23 cellular contexts compared by ENCODE assay signal in genomic region chr5:9483251-9483650, GRCh38.
DNase-seq lines count a peak whose midpoint lies in the region; ATAC-seq, FAIRE-seq and TF ChIP-seq lines count a peak whose summit lies in the region.
"Had no signal": no experiment of that assay in that cellular context is flagged by ENCODE, and none has a peak within 500 bp of the region (broad histone marks: within the 10 kb centered on the region; RNA-seq: fewer than 3 reads in every experiment).

No MANE protein-coding gene starts in this region.

- H4K5ac ChIP-seq in IMR-90 (ENCODE audit: low read depth, low read length) (peak overlapping the region; percentile 37; the same call in 1 of the 2 replicates), mesendoderm (ENCODE audit: low read length) (no peak overlapping the region)

- H3K27ac ChIP-seq in IMR-90 (ENCODE audit: insufficient read depth, low read length) (no peak overlapping the region), mesendoderm (ENCODE audit: low read depth, low read length) (no peak overlapping the region)
- H3K27ac ChIP-seq: right lobe of liver had no signal

- H2BK120ac ChIP-seq in IMR-90 (ENCODE audit: low read depth, low read length) = peak overlapping the region; percentile 95
- H2BK120ac ChIP-seq in mesendoderm (ENCODE audit: low read depth, low read length) = no peak overlapping the region

- H3K4me2 ChIP-seq in IMR-90 (ENCODE audit: low read depth, low read length) (peak overlapping the region; percentile 92; the same call in 1 of the 2 replicates), mesendoderm (ENCODE audit: low read length) (no peak overlapping the region)

- WGBS in IMR-90 (ENCODE audit: extremely low coverage in 2 of 2, insufficient read length in 1 of 2), 2 experiments = no CpG with 5 or more reads among the region's 3 CpGs
- 100% methylated on average over 1 of the region's 3 CpGs for WGBS in mesendoderm (ENCODE audit: extremely low coverage, insufficient coverage, low lambda C conversion rate)

- TF ChIP-seq CTCF in IMR-90 (conservative IDR thresholded peaks at IDR 0.05; ENCODE audit: low read depth, low read length) = no peak

- peak overlapping the region; percentile 89 to 96 for H4K8ac ChIP-seq in IMR-90 (ENCODE audit: low read depth in 2 of 2, low read length in 2 of 2)
- no peak overlapping the region for H4K8ac ChIP-seq in mesendoderm (ENCODE audit: low read depth, low read length)

- dilution Hi-C loops in IMR-90 (cut with HindIII; ENCODE audit: low sequenced_read_pairs, unreplicated experiment) = no loop called here

- no peaks in the 10 kb centered on the region for H3K27me3 ChIP-seq in IMR-90 (ENCODE audit: control insufficient read depth, insufficient read depth, low read length)
- H3K27me3 ChIP-seq in mesendoderm (ENCODE audit: insufficient read depth, low read length, poor library complexity) = no peaks in the 10 kb centered on the region
- H3K27me3 ChIP-seq: right lobe of liver, tibial nerve had no signal

- peak overlapping the region; percentile 88; the same call in 1 of the 2 replicates for H3K4ac ChIP-seq in IMR-90 (ENCODE audit: low read depth, low read length)
- H3K4ac ChIP-seq in mesendoderm (ENCODE audit: low read depth, low read length) = no peak overlapping the region

- H3K4me1 ChIP-seq in IMR-90 (ENCODE audit: control insufficient read depth, insufficient read depth, low read length) (peaks cover 12% of the 10 kb centered on the region), mesendoderm (ENCODE audit: control insufficient read depth, low read depth, low read length) (no peaks in the 10 kb centered on the region)
- H3K4me1 ChIP-seq: right lobe of liver, tibial nerve had no signal

- BruUV-seq in IMR-90 (replicated peaks; lab: Mats Ljungman, UMichigan) = no TSS peak

- DNase-seq in CD1c-positive myeloid dendritic cell (ENCODE audit: extremely low spot score) (peak; percentile 5), IMR-90 (peak; percentile 54), astrocyte of the hippocampus (ENCODE audit: low read depth, low spot score) (peak; percentile 22), mesendoderm (peak; percentile 70), AML-193 (lab: John Stamatoyannopoulos, UW) (no peak), GM12892 (ENCODE audit: insufficient read length) (no peak)
- no peak for DNase-seq in stimulated activated CD4-positive, alpha-beta T cell treated with anti-CD3 and anti-CD28 coated beads, Interleukin-1b, Interleukin-23, amount 100 ng/mL, for 48 hours
- DNase-seq: activated CD4-positive, alpha-beta T cell treated with anti-CD3 and anti-CD28 coated beads for 4 hours; activated gamma-delta T cell; anterior cingulate cortex; CD4-positive, alpha-beta memory T cell; DMS79 treated with DMSO at 0.1 percent for 48 hours; NCI-H1048; NCI-H69; nucleus accumbens; right lobe of liver; stimulated activated naive CD8-positive, alpha-beta T cell treated with anti-CD3 and anti-CD28 coated beads, Interleukin-15, Interleukin-2, amounts not matched to agents 100 U/mL and 50 U/mL, for 24 hours; T1000 had no signal

- peak overlapping the region; percentile 74 for H2BK5ac ChIP-seq in IMR-90 (ENCODE audit: low read depth, low read length, poor library complexity, severe bottlenecking)
- H2BK5ac ChIP-seq in mesendoderm (ENCODE audit: low read length) = no peak overlapping the region

- no peak for FAIRE-seq in GM12892 (lab: Jason Lieb, UNC)
- FAIRE-seq: colon, GM18507, H54 had no signal

- POLR2A ChIA-PET in IMR-90 (lab: Charles Lee; ENCODE audit: unreplicated experiment) = interaction anchor here (0.7 to 1.0 kb wide), 2 partner anchors 15 to 254 kb away, joined by 3 read pairs; no protein-coding TSS in a partner anchor

- peak overlapping the region; percentile 24; the same call in 1 of the 2 replicates for H3K9ac ChIP-seq in IMR-90 (ENCODE audit: low read depth, low read length)
- H3K9ac ChIP-seq in mesendoderm (ENCODE audit: low read length) = no peak overlapping the region

- H3K9me3 ChIP-seq in IMR-90 (ENCODE audit: control insufficient read depth, insufficient read depth, low read length) = peaks cover 3% of the 10 kb centered on the region

- CTCF ChIA-PET in IMR-90 (lab: Yijun Ruan, JAX) = interaction anchor here (1.0 kb wide), 1 partner anchor 30 kb away, joined by 4 read pairs; no protein-coding TSS in a partner anchor

- TF ChIP-seq RAD21 in IMR-90 (IDR thresholded peaks at IDR 0.05; ENCODE audit: low read length) = no peak

- peak overlapping the region; percentile 72 for H2BK20ac ChIP-seq in IMR-90 (ENCODE audit: low read depth, low read length)

- H3K9me1 ChIP-seq in IMR-90 (ENCODE audit: insufficient read depth, low read length) = peaks cover 4% of the 10 kb centered on the region

- no peak overlapping the region for H2AK9ac ChIP-seq in IMR-90 (replicated peaks; ENCODE audit: low read depth, low read length, poor library complexity)

- intact Hi-C loops in IMR-90 (cut with micrococcal nuclease) = no loop called here

- H2AFZ ChIP-seq in IMR-90 (replicated peaks; ENCODE audit: low read length, poor library complexity) = no peak overlapping the region

- H2AK5ac ChIP-seq in IMR-90 (ENCODE audit: low read depth, low read length) (no peak overlapping the region), mesendoderm (ENCODE audit: low read length) (no peak overlapping the region)

- no peaks in the 10 kb centered on the region for H3K79me2 ChIP-seq in mesendoderm (ENCODE audit: control insufficient read depth, insufficient read depth, low read length)

- no peaks in the 10 kb centered on the region for H3K36me3 ChIP-seq in IMR-90 (ENCODE audit: control insufficient read depth, insufficient read depth, low read length)
- no peaks in the 10 kb centered on the region for H3K36me3 ChIP-seq in mesendoderm (ENCODE audit: control insufficient read depth, insufficient read depth, low read length)
- H3K36me3 ChIP-seq: right lobe of liver had no signal

- no peaks in the 10 kb centered on the region for H4K20me1 ChIP-seq in IMR-90 (ENCODE audit: insufficient read depth, low read length)

- H3K4me3 ChIP-seq in IMR-90 (ENCODE audit: insufficient read depth, low read depth, low read length) (peak overlapping the region; percentile 23; the same call in 1 of the 2 replicates), mesendoderm (ENCODE audit: low read length) (no peak overlapping the region)
- H3K4me3 ChIP-seq: right lobe of liver, tibial nerve had no signal

- peak overlapping the region; percentile 65; the same call in 1 of the 2 replicates for H3K18ac ChIP-seq in IMR-90 (ENCODE audit: low read depth, low read length)
- H3K18ac ChIP-seq in mesendoderm (ENCODE audit: low read length) = no peak overlapping the region

- H2BK15ac ChIP-seq in IMR-90 (ENCODE audit: low read depth, low read length) (peak overlapping the region; percentile 13; the same call in 1 of the 3 replicates), mesendoderm (replicated peaks; ENCODE audit: low read depth) (no peak overlapping the region)

- H3K79me1 ChIP-seq in IMR-90 (ENCODE audit: low read depth in 1 of 2, low read length in 2 of 2) (peaks cover 21 to 73% of the 10 kb centered on the region in 2 experiments), mesendoderm (ENCODE audit: low read length) (peaks cover 19% of the 10 kb centered on the region)

- in situ Hi-C loops in IMR-90 (cut with MboI; ENCODE audit: low sequenced_read_pairs) = no loop called here

- ATAC-seq in IMR-90 (ENCODE audit: low read depth) (peak; percentile 85), GM21723 (IDR thresholded peaks at IDR 0.05; ENCODE audit: unreplicated experiment) (no peak)
- ATAC-seq: right lobe of liver; stimulated activated naive CD8-positive, alpha-beta T cell treated with anti-CD3 and anti-CD28 coated beads, Interleukin-15, Interleukin-2, amounts not matched to agents 100 U/mL and 50 U/mL, for 24 hours had no signal

- peak overlapping the region; percentile 73; the same call in 1 of the 2 replicates for H3K56ac ChIP-seq in IMR-90 (ENCODE audit: extremely low read depth, insufficient read depth, low read length)
- no peak overlapping the region for H3K56ac ChIP-seq in mesendoderm (ENCODE audit: low read length)

- peak overlapping the region; percentile 57; the same call in 1 of the 2 replicates for H3K23ac ChIP-seq in IMR-90 (ENCODE audit: low read depth, low read length)
- H3K23ac ChIP-seq in mesendoderm (ENCODE audit: low read length) = no peak overlapping the region

- TF ChIP-seq POLR2A in IMR-90 (IDR thresholded peaks at IDR 0.05; ENCODE audit: low read depth, low read length) = no peak
- no peak for TF ChIP-seq POLR2A in GM12892 (IDR thresholded peaks at IDR 0.05; ENCODE audit: low read depth, low read length)

- H4K91ac ChIP-seq in IMR-90 (ENCODE audit: insufficient read depth, low read depth, low read length) = peak overlapping the region; percentile 22; the same call in 1 of the 2 replicates

- H3K14ac ChIP-seq in IMR-90 (replicated peaks; ENCODE audit: low read depth, low read length) = peak overlapping the region; percentile 77; the same call in 1 of the 2 replicates

TF ChIP-seq in IMR-90, 13 proteins besides CTCF, POLR2A, EP300 and RAD21 (continues in another document):
- TF ChIP-seq FOS (IDR thresholded peaks at IDR 0.05; ENCODE audit: low read depth, low read length) (no peak), MAFK (IDR thresholded peaks at IDR 0.05; ENCODE audit: low read depth, low read length) (no peak), CHD1 (IDR thresholded peaks at IDR 0.05; ENCODE audit: low read depth, low read length) (no peak), MXI1 (IDR thresholded peaks at IDR 0.05; ENCODE audit: borderline replicate concordance, low read depth, low read length) (no peak), USF2 (IDR thresholded peaks at IDR 0.05; ENCODE audit: low read depth, low read length) (no peak), SMC3 (IDR thresholded peaks at IDR 0.05; ENCODE audit: low read depth, low read length) (no peak), RCOR1 (IDR thresholded peaks at IDR 0.05; ENCODE audit: insufficient replicate concordance, low read length) (no peak), CEBPB (IDR thresholded peaks at IDR 0.05; ENCODE audit: low read depth, low read length) (no peak), ELK1 (IDR thresholded peaks at IDR 0.05; ENCODE audit: borderline replicate concordance, low read depth, low read length) (no peak)

Comparison
In these comparisons a context has a peak if more than half of its experiments do, and no peak if none do; other contexts are left out.
1. DNase-seq: peak in CD1c-positive myeloid dendritic cell (single experiment), IMR-90 (single experiment), astrocyte of the hippocampus (single experiment) and mesendoderm (single experiment); none in stimulated activated CD4-positive, alpha-beta T cell treated with anti-CD3 and anti-CD28 coated beads, Interleukin-1b, Interleukin-23, amount 100 ng/mL, for 48 hours (single experiment), AML-193 (0 of 2) and GM12892 (single experiment).